Comparison of ENCODE assay signal across 10 cellular contexts in genomic region chr9:76136986-76137385, GRCh38.
DNase-seq lines count a peak whose midpoint lies in the region; ATAC-seq and TF ChIP-seq lines count a peak whose summit lies in the region.
"Had no signal": no experiment of that assay in that cellular context is flagged by ENCODE, and none has a peak within 500 bp of the region (broad histone marks: within the 10 kb centered on the region; RNA-seq: fewer than 3 reads in every experiment).

No MANE protein-coding gene starts in this region.

- DNase-seq in SKM-1 treated with dmso at 0.1 percent for 144 hours (lab: John Stamatoyannopoulos, UW; ENCODE audit: unreplicated experiment) (peak; percentile 0), SKM-1 (lab: John Stamatoyannopoulos, UW; ENCODE audit: unreplicated experiment) (no peak), NOMO-1 treated with DMSO at 0.1 percent for 48 hours (lab: John Stamatoyannopoulos, UW; ENCODE audit: unreplicated experiment) (peak; percentile 43), fibroblast of pulmonary artery (ENCODE audit: low read depth) (peak; percentile 65), NCI-H2196 treated with DMSO at 0.1 percent for 48 hours (lab: John Stamatoyannopoulos, UW; ENCODE audit: unreplicated experiment) (no peak), middle frontal gyrus (ENCODE audit: extremely low spot score, low spot score) (no peak), NCI-H1105 (lab: John Stamatoyannopoulos, UW) (no peak)
- DNase-seq in stimulated activated naive CD8-positive, alpha-beta T cell treated with anti-CD3 and anti-CD28 coated beads, Interleukin-15, Interleukin-2, amounts not matched to agents 100 U/mL and 50 U/mL, for 24 hours, result no peak
- DNase-seq: NCI-H2171, tibial artery had no signal

- no peak for TF ChIP-seq CTCF in fibroblast of pulmonary artery (IDR thresholded peaks at IDR 0.05; ENCODE audit: low read length, missing control alignments)

- H3K4me3 ChIP-seq in fibroblast of pulmonary artery (replicated peaks; ENCODE audit: low read depth, low read length), result no peak overlapping the region
- H3K4me3 ChIP-seq: tibial artery had no signal

- peak; percentile 46 for ATAC-seq in stimulated activated naive CD8-positive, alpha-beta T cell treated with anti-CD3 and anti-CD28 coated beads, Interleukin-15, Interleukin-2, amounts not matched to agents 100 U/mL and 50 U/mL, for 24 hours

Comparison
In these comparisons a context has a peak if more than half of its experiments do, and no peak if none do; other contexts are left out.
1. DNase-seq: peak in SKM-1 treated with dmso at 0.1 percent for 144 hours (single experiment), NOMO-1 treated with DMSO at 0.1 percent for 48 hours (single experiment) and fibroblast of pulmonary artery (single experiment); none in SKM-1 (single experiment), stimulated activated naive CD8-positive, alpha-beta T cell treated with anti-CD3 and anti-CD28 coated beads, Interleukin-15, Interleukin-2, amounts not matched to agents 100 U/mL and 50 U/mL, for 24 hours (single experiment), NCI-H2196 treated with DMSO at 0.1 percent for 48 hours (single experiment), middle frontal gyrus (single experiment) and NCI-H1105 (single experiment).